In the genomic region with DNA sequence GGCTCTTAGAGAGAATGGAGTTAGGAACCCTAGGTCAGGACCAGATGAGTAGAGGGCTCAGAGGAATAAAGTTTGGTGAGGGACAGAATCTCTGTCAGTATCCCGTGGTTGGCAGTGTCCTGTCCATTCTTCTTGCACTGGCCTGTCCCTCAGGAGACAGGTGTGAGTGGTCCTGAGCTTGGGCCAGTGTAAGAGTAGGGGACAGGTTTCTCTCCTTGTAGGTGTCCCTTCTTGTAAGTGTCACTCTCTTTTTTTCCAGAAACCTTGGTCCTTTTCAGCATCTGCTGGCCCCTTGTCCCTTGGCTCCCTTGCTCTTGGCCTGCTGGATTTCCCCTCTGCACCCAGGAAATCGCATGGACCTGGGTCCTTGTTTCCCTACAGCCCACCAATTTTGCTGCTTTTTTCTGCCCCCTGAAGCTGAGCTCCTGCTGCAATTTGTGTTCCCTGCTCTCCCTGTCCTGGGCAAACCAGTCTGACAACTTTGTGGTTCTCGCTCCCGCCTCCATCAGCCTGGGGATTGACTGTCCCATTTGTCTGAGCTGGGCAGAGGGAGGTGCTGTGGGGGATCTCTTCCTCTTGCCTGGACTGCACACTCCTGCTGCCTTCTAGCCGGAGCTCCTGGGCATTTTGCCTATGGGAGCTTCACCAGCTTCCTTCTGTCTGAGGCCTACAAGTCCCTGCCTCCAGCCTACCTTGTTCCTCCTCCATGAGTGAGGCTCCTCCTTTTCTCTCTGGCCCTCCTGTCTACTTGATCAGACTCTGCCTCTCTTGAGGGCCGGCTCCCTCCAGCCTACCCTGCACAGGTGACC, we compare ENCODE assay signal across 8 cellular contexts. TPM values are rescaled to one million over a fixed set of nuclear protein-coding genes. Genes with fewer than 3 reads are reported as not detected.
DNase-seq lines count a peak whose midpoint lies in the region; ATAC-seq and TF ChIP-seq lines count a peak whose summit lies in the region.

No MANE protein-coding gene starts in this region.

- H3K79me2 ChIP-seq in HCT116 (ENCODE audit: insufficient read depth, low read length), result peaks cover 100% of the 10 kb centered on the region

- H3K4me2 ChIP-seq in HCT116 (ENCODE audit: low read length), result peak overlapping the region; percentile 82

- H3K36me3 ChIP-seq in A673 (ENCODE audit: insufficient read depth, low read length, poor library complexity, severe bottlenecking) (no peaks in the 10 kb centered on the region), HCT116 (ENCODE audit: control insufficient read depth in 1 of 2, insufficient read depth in 2 of 2, low read length in 2 of 2) (no peaks in the 10 kb centered on the region), gastroesophageal sphincter (no peaks in the 10 kb centered on the region)

- H3K27me3 ChIP-seq in A673 (replicated peaks; ENCODE audit: insufficient read depth, low read depth, low read length, poor library complexity), result no peaks in the 10 kb centered on the region
- no peaks in the 10 kb centered on the region for H3K27me3 ChIP-seq in HCT116 (ENCODE audit: insufficient read depth, low read length)
- H3K27me3 ChIP-seq in gastroesophageal sphincter, result no peaks in the 10 kb centered on the region

- TF ChIP-seq POLR2A in HCT116 (IDR thresholded peaks at IDR 0.05; ENCODE audit: borderline replicate concordance, extremely low read depth, insufficient read depth, insufficient read length) (no peak), gastroesophageal sphincter (IDR thresholded peaks at IDR 0.05) (no peak)

- no peak overlapping the region for H3K4me3 ChIP-seq in A673 (ENCODE audit: low read depth, low read length, poor library complexity, severe bottlenecking)
- H3K4me3 ChIP-seq in HCT116 (replicated peaks in 1 of 2; ENCODE audit: low read depth in 1 of 2, low read length in 2 of 2), result peak overlapping the region; percentile 33 to 47
- peak overlapping the region in 1 of 2 donors; percentile 6 for H3K4me3 ChIP-seq in gastroesophageal sphincter

- RAD21 ChIA-PET in HCT116 (lab: Charles Lee; ENCODE audit: low non-redundant PET in 1 of 2, low total read pairs in 2 of 2, uncharacterized antibody in 2 of 2, unreplicated experiment in 2 of 2), result interaction anchor here (0.9 to 5.2 kb wide), 4 partner anchors 39 to 45 kb away, joined by 4 to 23 read pairs (median 7); no protein-coding TSS in a partner anchor

- peaks cover 3% of the 10 kb centered on the region; the same call in 1 of the 2 replicates for H4K20me1 ChIP-seq in HCT116 (ENCODE audit: insufficient read depth)

- POLR2A ChIA-PET in A673 (lab: Charles Lee; ENCODE audit: low non-redundant PET), result no interaction called here
- POLR2A ChIA-PET in HCT116 (lab: Charles Lee), result interaction anchor here (0.6 to 3.6 kb wide), 8 partner anchors 8 to 76 kb away, joined by 3 to 18 read pairs (median 4); partner anchors contain the start of gene PRXL2A

- H3K27ac ChIP-seq in A673 (ENCODE audit: low read depth, low read length, poor library complexity, severe bottlenecking), result peak overlapping the region; percentile 53
- peak overlapping the region; percentile 79 for H3K27ac ChIP-seq in HCT116 (ENCODE audit: low read depth, low read length)
- peak overlapping the region in 3 of 4 donors; percentile 65 to 75 (median 68) for H3K27ac ChIP-seq in gastroesophageal sphincter

- H3K9me3 ChIP-seq in A673 (ENCODE audit: low read depth, low read length, poor library complexity, severe bottlenecking), result no peaks in the 10 kb centered on the region
- no peaks in the 10 kb centered on the region for H3K9me3 ChIP-seq in HCT116 (ENCODE audit: control insufficient read depth in 1 of 2, insufficient read depth in 1 of 2, low read depth in 1 of 2, low read length in 2 of 2)
- no peaks in the 10 kb centered on the region for H3K9me3 ChIP-seq in gastroesophageal sphincter

- no peak for TF ChIP-seq EP300 in gastroesophageal sphincter (IDR thresholded peaks at IDR 0.05)

- TF ChIP-seq RAD21 in HCT116 (IDR thresholded peaks at IDR 0.05; ENCODE audit: low read depth), result no peak; the same call in 1 of the 2 replicates

- peak overlapping the region; percentile 53 for H3K9ac ChIP-seq in HCT116 (ENCODE audit: low read length)

- intact Hi-C loops in A673 (cut with micrococcal nuclease; ENCODE audit: unreplicated experiment), result loop anchor here (5.0 kb wide), 1 partner anchor 47 kb away; no protein-coding TSS in a partner anchor
- intact Hi-C loops in HCT116 (cut with micrococcal nuclease), result loop anchor here (2.0 kb wide), 1 partner anchor 38 kb away; no protein-coding TSS in a partner anchor

- H2AFZ ChIP-seq in HCT116 (ENCODE audit: low read depth, low read length, poor library complexity, severe bottlenecking), result no peak overlapping the region

- BruUV-seq in A673 (replicated peaks; lab: Mats Ljungman, UMichigan), result no TSS peak
- BruUV-seq in HCT116 (replicated peaks; lab: Mats Ljungman, UMichigan), result no TSS peak

- CTCF ChIA-PET in A673 (lab: Charles Lee), result no interaction called here
- CTCF ChIA-PET in HCT116 (lab: Charles Lee), result interaction anchor here (0.8 to 3.9 kb wide), 6 partner anchors 10 to 50 kb away, joined by 3 to 53 read pairs (median 8); no protein-coding TSS in a partner anchor

- TF ChIP-seq CTCF in A673 (conservative IDR thresholded peaks at IDR 0.05; ENCODE audit: low read depth, low read length) (no peak), HCT116 (IDR thresholded peaks at IDR 0.05 in 2 of 3, conservative IDR thresholded peaks at IDR 0.05 in 1 of 3; ENCODE audit: borderline replicate concordance in 1 of 3, insufficient read depth in 1 of 3, low read depth in 2 of 3, low read length in 2 of 3) (no peak), gastroesophageal sphincter (IDR thresholded peaks at IDR 0.05) (no peak), omental fat pad (IDR thresholded peaks at IDR 0.05) (no peak)

- 51 to 67% methylated on average over 3 to 6 of the region's 6 CpGs for WGBS in gastroesophageal sphincter (ENCODE audit: low coverage in 1 of 2), 2 donors

- no peaks in the 10 kb centered on the region for H3K9me2 ChIP-seq in HCT116 (ENCODE audit: insufficient read depth)

- ATAC-seq in HCT116 (peak; percentile 80), gastroesophageal sphincter (no peak), omental fat pad (ENCODE audit: low FRiP score) (peak; percentile 31), GM21529 (IDR thresholded peaks at IDR 0.05; ENCODE audit: unreplicated experiment) (no peak), HG02571 (IDR thresholded peaks at IDR 0.05; ENCODE audit: unreplicated experiment) (no peak)

- DNase-seq in A673 (ENCODE audit: low spot score), result peak; percentile 29
- peak; percentile 80 for DNase-seq in HCT116 (ENCODE audit: low read depth, low spot score)
- peak; percentile 56 for DNase-seq in UCSD-AML1 (lab: John Stamatoyannopoulos, UW; ENCODE audit: unreplicated experiment)
- DNase-seq in omental fat pad (ENCODE audit: low spot score), result no peak
- no peak for DNase-seq in HuH-7 (ENCODE audit: low spot score)

- H3K4me1 ChIP-seq in A673 (ENCODE audit: insufficient read depth, low read length, poor library complexity, severe bottlenecking) (peaks cover 73% of the 10 kb centered on the region), HCT116 (ENCODE audit: control insufficient read depth in 1 of 2, insufficient read depth in 2 of 2, low read length in 2 of 2) (peaks cover 94 to 100% of the 10 kb centered on the region in 2 experiments), gastroesophageal sphincter (peaks cover 12 to 100% (median 87%) of the 10 kb centered on the region in 3 donors)

TF ChIP-seq in HCT116, 20 proteins besides CTCF, POLR2A, EP300 and RAD21:
- TF ChIP-seq POLR2AphosphoS5 (IDR thresholded peaks at IDR 0.05; ENCODE audit: low read depth, low read length) (peak; percentile 57), SP1 (IDR thresholded peaks at IDR 0.05; ENCODE audit: low read depth) (peak; percentile 93), FOSL1 (IDR thresholded peaks at IDR 0.05; ENCODE audit: low read depth) (no peak), EZH2 (IDR thresholded peaks at IDR 0.05) (no peak), YY1 (IDR thresholded peaks at IDR 0.05; ENCODE audit: extremely low read depth, insufficient replicate concordance, low read depth, low read length) (peak; percentile 73), CBX3 (IDR thresholded peaks at IDR 0.05; ENCODE audit: low read depth) (peak; percentile 90)
- TF ChIP-seq, protein P1, sequence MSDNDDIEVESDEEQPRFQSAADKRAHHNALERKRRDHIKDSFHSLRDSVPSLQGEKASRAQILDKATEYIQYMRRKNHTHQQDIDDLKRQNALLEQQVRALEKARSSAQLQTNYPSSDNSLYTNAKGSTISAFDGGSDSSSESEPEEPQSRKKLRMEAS (IDR thresholded peaks at IDR 0.05), result peak; percentile 57

RNA-seq across cellular contexts. Expression of gene TSPAN14, which starts 6.5 kb away (rescaled TPM):
- total RNA-seq in A673 (2021) (50.4 and 55.8 TPM in 2 replicates), HCT116 (2021; ENCODE audit: unreplicated experiment) (86.8 TPM), gastroesophageal sphincter (10 to 100 TPM; 23.3 to 52.4 (median 37.1) TPM), omental fat pad (100 to 1,000 TPM in 2 of 4 donors, 10 to 100 TPM in 2; 42.4 to 114 (median 91.6) TPM)
- polyA plus RNA-seq in HCT116 (2012), result 61.9 and 66.2 TPM in 2 replicates

RNA-seq across cellular contexts. Expression of gene PRXL2A, which starts 52.3 kb away (rescaled TPM):
- 98.7 and 100 TPM in 2 replicates for total RNA-seq in A673 (2021)
- 4.9 TPM for total RNA-seq in HCT116 (2021; ENCODE audit: unreplicated experiment)
- polyA plus RNA-seq in HCT116 (2012), result 1.1 and 1.4 TPM in 2 replicates
- total RNA-seq in gastroesophageal sphincter, result 10 to 100 TPM; 26.4 to 29.4 (median 26.6) TPM
- 100 to 1,000 TPM; 218 to 456 (median 415) TPM for total RNA-seq in omental fat pad

Comparison
In these comparisons a context has a peak if more than half of its experiments do, and no peak if none do; other contexts are left out.
1. DNase-seq: peak in A673 (single experiment), HCT116 (single experiment) and UCSD-AML1 (single experiment); none in omental fat pad (single experiment) and HuH-7 (single experiment).
2. ATAC-seq: peak in HCT116 (single experiment) and omental fat pad (single experiment); none in gastroesophageal sphincter (single experiment), GM21529 (single experiment) and HG02571 (single experiment).
3. Peak in every context shown above with its lines, with median percentiles within 50 percentile points of each other: H3K27ac ChIP-seq.